ENCODE assay signal across 8 cellular contexts in the genomic region with DNA sequence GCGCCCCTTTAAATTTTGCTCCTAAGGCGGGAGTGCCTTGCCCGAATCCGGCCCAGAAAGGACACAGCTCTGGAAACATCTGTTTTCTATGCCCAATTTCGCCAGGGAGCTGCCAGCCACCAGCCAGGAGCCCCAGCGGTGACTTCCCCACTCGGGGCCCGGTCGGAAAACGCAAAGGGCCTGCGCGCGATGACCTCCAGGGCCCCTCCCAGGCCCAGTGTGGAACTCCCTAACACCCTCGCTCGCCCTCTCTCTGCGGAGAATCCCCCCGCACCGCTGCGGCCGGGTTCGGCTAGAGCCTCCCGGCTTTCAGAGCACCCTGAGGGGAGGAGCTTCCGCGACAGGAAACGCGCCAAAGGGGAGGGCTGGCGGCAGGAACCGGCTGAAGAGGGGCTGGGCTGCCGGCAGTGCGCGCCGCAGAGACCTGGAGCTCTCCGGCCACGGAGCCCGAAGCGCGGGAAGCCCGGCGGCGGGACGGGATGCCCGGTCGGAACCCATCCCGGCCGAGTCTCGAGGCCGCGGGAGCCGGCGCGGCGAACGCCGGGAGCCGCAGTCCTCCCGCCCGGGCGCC. TPM values are rescaled to one million over a fixed set of nuclear protein-coding genes. Genes with fewer than 3 reads are reported as not detected.
DNase-seq lines count a peak whose midpoint lies in the region; ATAC-seq lines count a peak whose summit lies in the region.

No MANE protein-coding gene starts in this region.

- peak overlapping the region; percentile 99 for H3K18ac ChIP-seq in mesendoderm (ENCODE audit: low read length)

- H2AK5ac ChIP-seq in mesendoderm (ENCODE audit: low read length): no peak overlapping the region

- H3K4me3 ChIP-seq in mesendoderm (ENCODE audit: low read length): peak overlapping the region; percentile 63

- DNase-seq in CMK (ENCODE audit: low read depth) (peak; percentile 87), HK-2 (ENCODE audit: unreplicated experiment) (peak; percentile 88), NCI-H82 treated with DMSO at 0.1 percent for 48 hours (lab: John Stamatoyannopoulos, UW; ENCODE audit: unreplicated experiment) (peak; percentile 71), mesendoderm (peak; percentile 97)
- peak; percentile 43 to 65 for DNase-seq in activated CD8-positive, alpha-beta memory T cell treated with anti-CD3 and anti-CD28 coated beads for 1 hour (ENCODE audit: extremely low read depth in 1 of 2, low read depth in 1 of 2)
- DNase-seq in effector memory CD8-positive, alpha-beta T cell: peak; percentile 75 to 79 (median 77)
- peak; percentile 64 for DNase-seq in stimulated activated CD8-positive, alpha-beta memory T cell treated with anti-CD3 and anti-CD28 coated beads, Interleukin-12 subunit alpha, Interleukin-12 subunit beta, amount 100 ng/mL, for 4 hours (ENCODE audit: low read depth)

- H3K9me3 Mint-ChIP-seq in effector memory CD8-positive, alpha-beta T cell: no peaks in the 10 kb centered on the region

- H3K79me1 ChIP-seq in mesendoderm (ENCODE audit: low read length): peaks cover 2% of the 10 kb centered on the region

- peak overlapping the region; percentile 54 for H3K4me2 ChIP-seq in mesendoderm (ENCODE audit: low read length)

- no peaks in the 10 kb centered on the region for H3K27me3 ChIP-seq in mesendoderm (ENCODE audit: insufficient read depth, low read length, poor library complexity)

- H3K56ac ChIP-seq in mesendoderm (ENCODE audit: low read length): peak overlapping the region; percentile 77

- H3K4ac ChIP-seq in mesendoderm (ENCODE audit: low read depth, low read length): peak overlapping the region; percentile 84

- peak overlapping the region; percentile 98 for H3K4me3 Mint-ChIP-seq in effector memory CD8-positive, alpha-beta T cell

- peak overlapping the region; percentile 94 for H4K8ac ChIP-seq in mesendoderm (ENCODE audit: low read depth, low read length)

- H3K4me1 Mint-ChIP-seq in effector memory CD8-positive, alpha-beta T cell (ENCODE audit: low read depth in 2 of 2): peaks cover 6 to 13% of the 10 kb centered on the region in 2 donors

- H3K36me3 Mint-ChIP-seq in effector memory CD8-positive, alpha-beta T cell (ENCODE audit: insufficient read depth): peaks cover 5% of the 10 kb centered on the region

- peaks cover 13% of the 10 kb centered on the region for H3K79me2 ChIP-seq in mesendoderm (ENCODE audit: control insufficient read depth, insufficient read depth, low read length)

- no CpG with 5 or more reads among the region's 58 CpGs for WGBS in mesendoderm (ENCODE audit: extremely low coverage, insufficient coverage, low lambda C conversion rate)

- H3K4me1 ChIP-seq in mesendoderm (ENCODE audit: control insufficient read depth, low read depth, low read length): no peaks in the 10 kb centered on the region

- ATAC-seq in GM19455 (IDR thresholded peaks at IDR 0.05; ENCODE audit: unreplicated experiment): peak; percentile 84
- ATAC-seq in effector memory CD8-positive, alpha-beta T cell (replicated peaks): peak; percentile 80

- H3K27ac Mint-ChIP-seq in effector memory CD8-positive, alpha-beta T cell: peak overlapping the region; percentile 85 to 91

- peak overlapping the region; percentile 97 for H3K27ac ChIP-seq in mesendoderm (ENCODE audit: low read depth, low read length)

- peak overlapping the region; percentile 66 for H3K9ac ChIP-seq in mesendoderm (ENCODE audit: low read length)

- no peak overlapping the region for H2BK120ac ChIP-seq in mesendoderm (ENCODE audit: low read depth, low read length)

- H3K27me3 Mint-ChIP-seq in effector memory CD8-positive, alpha-beta T cell: no peaks in the 10 kb centered on the region

- H3K23ac ChIP-seq in mesendoderm (ENCODE audit: low read length): no peak overlapping the region

- no peaks in the 10 kb centered on the region for H3K36me3 ChIP-seq in mesendoderm (ENCODE audit: control insufficient read depth, insufficient read depth, low read length)

- H4K5ac ChIP-seq in mesendoderm (ENCODE audit: low read length): no peak overlapping the region

- H2BK15ac ChIP-seq in mesendoderm (replicated peaks; ENCODE audit: low read depth): no peak overlapping the region

- peak overlapping the region; percentile 63 for H2BK5ac ChIP-seq in mesendoderm (ENCODE audit: low read length)

RNA-seq across cellular contexts. Expression of gene CLSPN, which starts 0.5 kb away (rescaled TPM):
- 34.1 TPM for polyA plus RNA-seq in mesendoderm (2013, experiment 1 of 2)
- polyA plus RNA-seq in mesendoderm (2013, experiment 2 of 2): 33.7 TPM

RNA-seq across cellular contexts. Expression of gene AGO4, which starts 38.5 kb away (rescaled TPM):
- 4.7 TPM for polyA plus RNA-seq in mesendoderm (2013, experiment 1 of 2)
- polyA plus RNA-seq in mesendoderm (2013, experiment 2 of 2): 4.9 TPM

RNA-seq across cellular contexts. Expression of gene C1orf216, which starts 50.6 kb away (rescaled TPM):
- polyA plus RNA-seq in mesendoderm (2013, experiment 1 of 2): 4.8 TPM
- polyA plus RNA-seq in mesendoderm (2013, experiment 2 of 2): 4.9 TPM

Comparison
In these comparisons a context has a peak if more than half of its experiments do, and no peak if none do; other contexts are left out.
1. Peak in every context shown above with its lines: DNase-seq, ATAC-seq, H3K4me3 ChIP-seq and H3K27ac ChIP-seq.